9 cellular contexts compared by ENCODE assay signal in genomic region chr4:52273885-52274284, GRCh38.
"Had no signal": no experiment of that assay in that cellular context is flagged by ENCODE, and none has a peak within 500 bp of the region (broad histone marks: within the 10 kb centered on the region; RNA-seq: fewer than 3 reads in every experiment).

No MANE protein-coding gene starts in this region.

- H3K4me3 Mint-ChIP-seq: HFFc6, IgD-negative memory B cell had no signal

- H3K4me1 Mint-ChIP-seq: IgD-negative memory B cell had no signal

- DNase-seq: GM23248, GOT3, H7, HFFc6 had no signal

- H3K27me3 Mint-ChIP-seq: IgD-negative memory B cell had no signal

- H3K36me3 ChIP-seq: HAP-1 had no signal

- H3K9ac ChIP-seq: GM23248 had no signal

- H3K4me1 ChIP-seq: HAP-1 had no signal

- H3K27ac Mint-ChIP-seq: HFFc6, IgD-negative memory B cell had no signal

- H3K9me3 ChIP-seq: HAP-1 had no signal

- H3K4me3 ChIP-seq: GM23248, HAP-1 had no signal

- ATAC-seq: HCT116, HepG2 had no signal

- H3K36me3 Mint-ChIP-seq: IgD-negative memory B cell had no signal

- H3K27ac ChIP-seq: GM23248, HL-60 had no signal
